Comparison of ENCODE assay signal across 18 cellular contexts in genomic region chr2:242052421-242052820, GRCh38.
"Had no signal": no experiment of that assay in that cellular context is flagged by ENCODE, and none has a peak within 500 bp of the region (broad histone marks: within the 10 kb centered on the region; RNA-seq: fewer than 3 reads in every experiment).

No MANE protein-coding gene starts in this region.

- H3K9me3 ChIP-seq: esophagus squamous epithelium, gastroesophageal sphincter, left ventricle myocardium inferior, lower lobe of right lung, psoas muscle, sigmoid colon, uterus had no signal

- H3K27ac Mint-ChIP-seq: effector memory CD8-positive, alpha-beta T cell; memory B cell; nephron had no signal

- H3K27ac ChIP-seq: esophagus squamous epithelium, gastroesophageal sphincter, left ventricle myocardium inferior, lower lobe of right lung, psoas muscle, sigmoid colon, skin epidermis, uterus had no signal

- H3K36me3 ChIP-seq: esophagus squamous epithelium, gastroesophageal sphincter, left ventricle myocardium inferior, lower lobe of right lung, sigmoid colon, uterus had no signal

- DNase-seq: effector memory CD8-positive, alpha-beta T cell; esophagus squamous epithelium; foreskin fibroblast; glutamatergic neuron; left ventricle myocardium inferior; lower lobe of right lung; naive B cell; psoas muscle; retina; sigmoid colon; stimulated activated CD4-positive, alpha-beta T cell treated with anti-CD3 and anti-CD28 coated beads, Interleukin-12 subunit alpha, Interleukin-12 subunit beta, amount 100 ng/mL, for 4 hours; stimulated activated naive CD4-positive, alpha-beta T cell; trophoblast cell; uterus had no signal

- H3K4me3 ChIP-seq: esophagus squamous epithelium, gastroesophageal sphincter, left ventricle myocardium inferior, lower lobe of right lung, psoas muscle, sigmoid colon, skin epidermis, uterus had no signal

- H3K4me1 Mint-ChIP-seq: memory B cell, naive B cell, nephron had no signal

- ATAC-seq: effector memory CD8-positive, alpha-beta T cell; gastroesophageal sphincter; lower lobe of right lung; psoas muscle had no signal

- H3K4me3 Mint-ChIP-seq: effector memory CD8-positive, alpha-beta T cell; memory B cell; naive B cell; nephron had no signal

- H3K4me1 ChIP-seq: esophagus squamous epithelium, gastroesophageal sphincter, left ventricle myocardium inferior, lower lobe of right lung, psoas muscle, sigmoid colon, uterus had no signal
